In the genomic region with DNA sequence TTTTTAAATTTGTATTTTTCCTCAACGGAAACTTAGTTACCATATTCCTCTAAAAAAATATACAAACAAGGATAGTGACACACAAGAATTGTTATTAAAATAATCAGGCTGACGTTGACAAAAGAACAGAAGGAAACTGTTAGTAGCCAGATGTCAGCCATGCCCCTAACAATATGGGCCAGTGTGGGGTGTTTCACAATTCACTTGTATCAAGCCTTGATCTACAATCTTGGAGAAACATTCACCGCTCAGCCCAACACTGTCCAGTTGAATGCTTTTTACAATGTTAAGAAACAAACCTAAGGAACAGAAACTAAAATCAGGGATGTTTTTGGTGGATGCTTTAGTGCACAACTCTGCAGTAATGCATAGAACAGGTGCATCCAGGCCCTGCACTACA, we compare ENCODE assay signal across 25 cellular contexts. TPM values are rescaled to one million over a fixed set of nuclear protein-coding genes. Genes with fewer than 3 reads are reported as not detected.
"Had no signal": no experiment of that assay in that cellular context is flagged by ENCODE, and none has a peak within 500 bp of the region (broad histone marks: within the 10 kb centered on the region; RNA-seq: fewer than 3 reads in every experiment).

No MANE protein-coding gene starts in this region.

- H3K4me3 ChIP-seq: coronary artery, esophagus squamous epithelium, hepatocyte, spleen, thoracic aorta, upper lobe of left lung had no signal

- H3K36me3 ChIP-seq: esophagus squamous epithelium, spleen, thoracic aorta, upper lobe of left lung, WERI-Rb-1 had no signal

- H3K79me2 ChIP-seq: hepatocyte had no signal

- H3K4me2 ChIP-seq: hepatocyte had no signal

- H2AFZ ChIP-seq: hepatocyte had no signal

- H3K27ac ChIP-seq: hepatocyte, spleen, thoracic aorta, WERI-Rb-1 had no signal

- DNase-seq: activated CD4-positive, alpha-beta T cell treated with anti-CD3 and anti-CD28 coated beads, Interleukin-2, amount 50 U/mL, for 1 hour; activated CD4-positive, CD25-positive, alpha-beta regulatory T cell treated with anti-CD3 and anti-CD28 coated beads, Interleukin-2, amount 50 U/mL, for 72 hours; activated effector memory CD4-positive, alpha-beta T cell treated with Interleukin-2 at 50 U/mL for 16 hours; activated naive CD4-positive, alpha-beta T cell treated with anti-CD3 and anti-CD28 coated beads for 36 hours; activated naive CD8-positive, alpha-beta T cell treated with anti-CD3 and anti-CD28 coated beads, Interleukin-2, amount 10 ng/mL, durations not matched to agents 7 days and 5 days; activated T-cell treated with anti-CD3 and anti-CD28 coated beads, Interleukin-2, amount 50 U/mL, for 1 hour; amygdala; cerebellar nuclear complex; endodermal cell; esophagus squamous epithelium; glutamatergic neuron; immature natural killer cell; left ventricle myocardium superior; retina; spleen; stimulated activated CD4-positive, alpha-beta T cell treated with anti-CD3 and anti-CD28 coated beads, Interleukin-4, amount 100 ng/mL, for 1 hour; stimulated activated naive CD4-positive, alpha-beta T cell; T-helper 1 cell; upper lobe of left lung; WERI-Rb-1 had no signal

- H3K9me3 ChIP-seq: esophagus squamous epithelium, spleen, thoracic aorta, upper lobe of left lung had no signal

- H3K27me3 ChIP-seq: esophagus squamous epithelium, hepatocyte, spleen, upper lobe of left lung had no signal

RNA-seq across cellular contexts. Expression of gene TMEFF2, which starts 44.6 kb away (rescaled TPM):
- total RNA-seq: activated naive CD4-positive, alpha-beta T cell treated with anti-CD3 and anti-CD28 coated beads for 36 hours; activated naive CD8-positive, alpha-beta T cell treated with anti-CD3 and anti-CD28 coated beads, Interleukin-2, amount 10 ng/mL, durations not matched to agents 7 days and 5 days; bronchial epithelial cell; natural killer cell treated with Interleukin-12 subunit alpha and Interleukin-12 subunit beta and Interleukin-15 and Interleukin-18, amount 100 ng/mL, for 72 hours; spleen had no signal
- polyA plus RNA-seq: immature natural killer cell, spleen had no signal
